ENCODE assay signal across 9 cellular contexts in the genomic region with DNA sequence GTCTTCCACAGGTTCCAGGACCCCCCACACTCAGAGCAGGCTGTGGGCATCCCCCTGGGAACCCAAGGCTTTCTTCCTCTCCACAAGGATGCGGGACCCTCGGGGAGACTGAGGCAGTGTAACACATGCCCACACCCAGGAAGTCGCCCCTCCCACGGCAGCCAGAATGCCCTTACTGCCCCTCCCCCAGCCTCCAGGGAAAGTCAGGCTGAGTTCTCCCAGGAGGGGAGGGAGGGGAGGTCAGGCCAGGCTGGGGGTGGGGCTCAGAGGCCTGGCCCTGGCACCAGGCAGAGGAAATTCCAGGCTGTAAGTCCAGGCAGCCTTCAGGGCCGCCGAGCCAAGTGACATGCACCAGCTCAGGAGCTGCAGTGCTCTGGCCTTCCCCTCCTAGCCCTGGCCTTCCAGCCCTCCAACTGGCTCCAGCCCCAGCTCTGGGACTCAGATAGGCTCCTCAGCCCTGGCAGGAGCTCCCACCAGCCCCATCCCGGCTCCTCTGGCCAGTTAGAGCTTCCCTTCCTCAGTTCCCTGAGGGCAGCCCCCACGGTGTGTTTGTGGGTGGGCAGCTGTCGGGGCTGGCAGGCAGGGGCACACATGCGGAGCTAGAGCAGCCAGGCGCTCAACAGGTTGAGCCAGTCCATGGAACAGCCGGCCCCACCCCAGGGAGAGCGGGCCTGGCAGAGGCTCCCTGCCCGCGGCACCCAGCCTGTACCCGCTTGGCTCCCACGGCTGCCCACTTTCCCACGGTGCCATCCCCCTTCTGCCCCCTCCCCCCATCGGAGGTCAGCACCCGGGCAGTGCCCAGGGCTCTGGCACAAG. TPM values are rescaled to one million over a fixed set of nuclear protein-coding genes. Genes with fewer than 3 reads are reported as not detected.
DNase-seq lines count a peak whose midpoint lies in the region; ATAC-seq and TF ChIP-seq lines count a peak whose summit lies in the region.
"Had no signal": no experiment of that assay in that cellular context is flagged by ENCODE, and none has a peak within 500 bp of the region (broad histone marks: within the 10 kb centered on the region; RNA-seq: fewer than 3 reads in every experiment).

No MANE protein-coding gene starts in this region.

- ATAC-seq in naive thymus-derived CD4-positive, alpha-beta T cell: no peak

- peaks cover 0 to 5% (median 0%) of the 10 kb centered on the region in 11 donors for H3K9me3 Mint-ChIP-seq in naive thymus-derived CD4-positive, alpha-beta T cell

- peak overlapping the region; percentile 90 for H3K9ac ChIP-seq in GM23248

- H3K9me2 ChIP-seq in GM23248 (ENCODE audit: insufficient read depth): no peaks in the 10 kb centered on the region

- peaks cover 2 to 27% (median 25%) of the 10 kb centered on the region in 5 donors for H3K36me3 Mint-ChIP-seq in naive thymus-derived CD4-positive, alpha-beta T cell

- H3K27ac Mint-ChIP-seq in naive thymus-derived CD4-positive, alpha-beta T cell: peak overlapping the region in 8 of 9 donors; percentile 56 to 100 (median 100)

- H3K27me3 Mint-ChIP-seq in naive thymus-derived CD4-positive, alpha-beta T cell: peaks cover 0 to 2% (median 0%) of the 10 kb centered on the region in 5 donors

- H3K4me3 Mint-ChIP-seq in naive thymus-derived CD4-positive, alpha-beta T cell: peak overlapping the region; percentile 91 to 99 (median 95)

- peaks cover 35 to 69% (median 46%) of the 10 kb centered on the region in 7 donors for H3K4me1 Mint-ChIP-seq in naive thymus-derived CD4-positive, alpha-beta T cell

- H3K4me3 ChIP-seq in GM23248 (peak overlapping the region; percentile 96), esophagus squamous epithelium (peak overlapping the region; percentile 78 to 92 (median 90))
- H3K4me3 ChIP-seq in naive thymus-derived CD4-positive, alpha-beta T cell (ENCODE audit: low read length): peak overlapping the region; percentile 99

- H3K27me3 ChIP-seq in GM23248 (replicated peaks; ENCODE audit: insufficient read depth): no peaks in the 10 kb centered on the region
- no peaks in the 10 kb centered on the region for H3K27me3 ChIP-seq in esophagus squamous epithelium
- H3K27me3 ChIP-seq in naive thymus-derived CD4-positive, alpha-beta T cell (ENCODE audit: control insufficient read depth in 2 of 2, insufficient read depth in 2 of 2, low read length in 2 of 2): no peaks in the 10 kb centered on the region

- intact Hi-C loops in esophagus squamous epithelium (cut with DNase I): no loop called here
- intact Hi-C loops in naive thymus-derived CD4-positive, alpha-beta T cell (cut with micrococcal nuclease): no loop called here

- peaks cover 46% of the 10 kb centered on the region for H3F3A ChIP-seq in GM23248 (ENCODE audit: insufficient read depth)

- H4K20me1 ChIP-seq in GM23248 (ENCODE audit: insufficient read depth): no peaks in the 10 kb centered on the region

- 0 to 2% methylated on average over 8 to 16 of the region's 20 CpGs for WGBS in GM23248 (ENCODE audit: low coverage in 1 of 2, low lambda C conversion rate in 2 of 2, missing lambda C conversion rate in 2 of 2), 2 experiments
- WGBS in esophagus squamous epithelium, 2 donors: 0% methylated on average over 2 of the region's 20 CpGs; no CpG with 5 or more reads in 1 of the 2 donors

- POLR2A ChIA-PET in naive thymus-derived CD4-positive, alpha-beta T cell (lab: Charles Lee): interaction anchor here (1.0 to 2.9 kb wide), 4 partner anchors 35 to 232 kb away, joined by 3 to 12 read pairs (median 4); no protein-coding TSS in a partner anchor

- CTCF ChIA-PET in naive thymus-derived CD4-positive, alpha-beta T cell (lab: Charles Lee): interaction anchor here (1.1 to 2.3 kb wide), 5 partner anchors 14 to 155 kb away, joined by 3 to 9 read pairs (median 4); a partner anchor contains a TSS

- H2AFZ ChIP-seq in GM23248: no peak overlapping the region

- DNase-seq in GM23248: peak; percentile 83
- DNase-seq in SW 1271 (lab: John Stamatoyannopoulos, UW): peak; percentile 78 to 79
- no peak for DNase-seq in esophagus squamous epithelium (lab: John Stamatoyannopoulos, UW)
- DNase-seq in naive thymus-derived CD4-positive, alpha-beta T cell: peak in 1 of 9 donors; percentile 18
- no peak for DNase-seq in NCI-H1694 (lab: John Stamatoyannopoulos, UW)
- DNase-seq in UCSD-AML1 (lab: John Stamatoyannopoulos, UW; ENCODE audit: unreplicated experiment): no peak
- no peak for DNase-seq in GM13976 (ENCODE audit: low spot score)
- DNase-seq in COLO668 (lab: John Stamatoyannopoulos, UW; ENCODE audit: unreplicated experiment): no peak

- no peaks in the 10 kb centered on the region for H3K36me3 ChIP-seq in GM23248 (ENCODE audit: low read depth)
- H3K36me3 ChIP-seq in esophagus squamous epithelium: no peaks in the 10 kb centered on the region
- H3K36me3 ChIP-seq in naive thymus-derived CD4-positive, alpha-beta T cell (ENCODE audit: control insufficient read depth in 2 of 3, insufficient read depth in 3 of 3, low read length in 3 of 3): peaks cover 0 to 30% (median 0%) of the 10 kb centered on the region in 3 experiments

- peaks cover 78% of the 10 kb centered on the region for H3K79me2 ChIP-seq in GM23248 (ENCODE audit: insufficient read depth)

- no peak for TF ChIP-seq CTCF in esophagus squamous epithelium (IDR thresholded peaks at IDR 0.05)
- no peak for TF ChIP-seq CTCF in GM13976 (IDR thresholded peaks at IDR 0.05; ENCODE audit: borderline replicate concordance, control extremely low read depth, extremely low read depth, insufficient read depth, missing control alignments)

- in situ Hi-C loops in GM23248 (cut with MboI): no loop called here
- in situ Hi-C loops in GM13976 (cut with MboI; ENCODE audit: low sequenced_read_pairs, unreplicated experiment): no loop called here

- peak overlapping the region; percentile 77 for H3K4me2 ChIP-seq in GM23248 (ENCODE audit: unreplicated experiment)

- peak in 2 of 4 donors; percentile 37 to 64 for TF ChIP-seq POLR2A in esophagus squamous epithelium (IDR thresholded peaks at IDR 0.05)

- H3K9me3 ChIP-seq in GM23248 (ENCODE audit: low read depth) (no peaks in the 10 kb centered on the region), esophagus squamous epithelium (no peaks in the 10 kb centered on the region)
- H3K9me3 ChIP-seq in naive thymus-derived CD4-positive, alpha-beta T cell (ENCODE audit: control insufficient read depth in 2 of 3, low read length in 3 of 3): no peaks in the 10 kb centered on the region

- H3K4me1 ChIP-seq in GM23248 (ENCODE audit: insufficient read depth) (peaks cover 46% of the 10 kb centered on the region), esophagus squamous epithelium (peaks cover 75 to 88% (median 84%) of the 10 kb centered on the region in 3 donors)
- peaks cover 36 to 58% of the 10 kb centered on the region in 2 donors for H3K4me1 ChIP-seq in naive thymus-derived CD4-positive, alpha-beta T cell (ENCODE audit: control insufficient read depth in 2 of 2, insufficient read depth in 2 of 2, low read length in 2 of 2)

- peak overlapping the region; percentile 99 for H3K27ac ChIP-seq in GM23248
- H3K27ac ChIP-seq in esophagus squamous epithelium: peak overlapping the region; percentile 95 to 100 (median 98)
- H3K27ac ChIP-seq in naive thymus-derived CD4-positive, alpha-beta T cell (ENCODE audit: low read depth, low read length): peak overlapping the region; percentile 96

RNA-seq across cellular contexts. Expression of a gene that starts 3.6 kb away (rescaled TPM):
- 13.9 and 17.6 TPM in 2 replicates for total RNA-seq in GM23248 (2014; rRNA removed; shearing (Covaris generic))
- polyA plus RNA-seq in GM23248 (2016; fragmentation: Nextera tagmentation; extraction: Ambion mirVana): 7.2 TPM in 2 replicates
- total RNA-seq in esophagus squamous epithelium: 10 to 100 TPM; 16.4 to 29.6 (median 18.9) TPM
- total RNA-seq in naive thymus-derived CD4-positive, alpha-beta T cell: 100 to 1,000 TPM in 4 of 5 experiments, 10 to 100 TPM in 1; 67.8 to 269 (median 266) TPM
- 1 to 10 TPM; 6.7 to 7.2 TPM for polyA plus RNA-seq in naive thymus-derived CD4-positive, alpha-beta T cell

RNA-seq across cellular contexts. Expression of a gene that starts 34.0 kb away (rescaled TPM):
- total RNA-seq in GM23248 (2014; rRNA removed; shearing (Covaris generic)): not detected in 2 replicates
- polyA plus RNA-seq in GM23248 (2016; fragmentation: Nextera tagmentation; extraction: Ambion mirVana): 0.27 and 0.28 TPM in 2 replicates
- under 1 TPM in 1 of 4 donors, not detected in 3; 0.57 TPM for total RNA-seq in esophagus squamous epithelium
- total RNA-seq in naive thymus-derived CD4-positive, alpha-beta T cell: under 1 TPM in 1 of 5 experiments, not detected in 4; 0.24 TPM
- polyA plus RNA-seq in naive thymus-derived CD4-positive, alpha-beta T cell: under 1 TPM in 1 of 2 donors, not detected in 1; 0.51 TPM
- total RNA-seq: T-helper 1 cell treated with Interleukin-12 subunit alpha and Interleukin-12 subunit beta and Interleukin-4 antibody, amounts not matched to agents 30 ng/mL and 1 ng/mL, for 36 hours had no signal

RNA-seq across cellular contexts. Expression of a gene that starts 38.4 kb away (rescaled TPM):
- not detected in 2 replicates for total RNA-seq in GM23248 (2014; rRNA removed; shearing (Covaris generic))
- polyA plus RNA-seq in GM23248 (2016; fragmentation: Nextera tagmentation; extraction: Ambion mirVana): not detected in 2 replicates
- under 1 TPM in 1 of 4 donors, not detected in 3; 0.06 TPM for total RNA-seq in esophagus squamous epithelium
- total RNA-seq in naive thymus-derived CD4-positive, alpha-beta T cell: 1 to 10 TPM in 4 of 5 experiments, under 1 TPM in 1; 0.41 to 2.9 (median 2.1) TPM
- 1 to 10 TPM in 1 of 2 donors, under 1 TPM in 1; 0.60 to 1.1 TPM for polyA plus RNA-seq in naive thymus-derived CD4-positive, alpha-beta T cell

RNA-seq across cellular contexts. Expression of a gene that starts 49.4 kb away (rescaled TPM):
- total RNA-seq in GM23248 (2014; rRNA removed; shearing (Covaris generic)): not detected in 2 replicates
- polyA plus RNA-seq in GM23248 (2016; fragmentation: Nextera tagmentation; extraction: Ambion mirVana): not detected in 2 replicates
- not detected for total RNA-seq in esophagus squamous epithelium
- total RNA-seq in naive thymus-derived CD4-positive, alpha-beta T cell: not detected
- polyA plus RNA-seq in naive thymus-derived CD4-positive, alpha-beta T cell: not detected
- total RNA-seq: T-helper 1 cell treated with Interleukin-12 subunit alpha and Interleukin-12 subunit beta and Interleukin-4 antibody, amounts not matched to agents 30 ng/mL and 1 ng/mL, for 36 hours had no signal

Comparison
In these comparisons a context has a peak if more than half of its experiments do, and no peak if none do; other contexts are left out.
1. DNase-seq: peak in GM23248 (single experiment) and SW 1271 (2 of 2); none in esophagus squamous epithelium (single experiment), NCI-H1694 (single experiment), UCSD-AML1 (single experiment), GM13976 (single experiment) and COLO668 (single experiment).
2. Peak in every context shown above with its lines, with median percentiles within 50 percentile points of each other: H3K27ac ChIP-seq and H3K4me3 ChIP-seq.